ENCODE assay signal across 22 cellular contexts in genomic region chr10:475709-476457, GRCh38.
"Had no signal": no experiment of that assay in that cellular context is flagged by ENCODE, and none has a peak within 500 bp of the region (broad histone marks: within the 10 kb centered on the region; RNA-seq: fewer than 3 reads in every experiment).

No MANE protein-coding gene starts in this region.

- H3K9me3 ChIP-seq: esophagus squamous epithelium, gastroesophageal sphincter, mucosa of descending colon, spleen, thoracic aorta, vagina had no signal

- H3K27ac Mint-ChIP-seq: activated T-helper 1 cell treated with anti-CD3 and anti-CD28 coated beads, Interleukin-12 subunit alpha, Interleukin-12 subunit beta, Interleukin-2, Interleukin-4 antibody, amounts not matched to agents 30 ng/mL and 10 ng/mL and 1 ng/mL, durations not matched to agents 14 hours and 24 hours and 36 hours; memory B cell; type B pancreatic cell; WTC11 had no signal

- H3K27me3 Mint-ChIP-seq: type B pancreatic cell had no signal

- H3K27me3 ChIP-seq: brain microvascular endothelial cell, esophagus squamous epithelium, gastroesophageal sphincter, spleen, vagina had no signal

- H3K4me3 Mint-ChIP-seq: activated T-helper 1 cell treated with anti-CD3 and anti-CD28 coated beads, Interleukin-12 subunit alpha, Interleukin-12 subunit beta, Interleukin-2, Interleukin-4 antibody, amounts not matched to agents 30 ng/mL and 10 ng/mL and 1 ng/mL, durations not matched to agents 14 hours and 24 hours and 36 hours; memory B cell; type B pancreatic cell; WTC11 had no signal

- H3K4me3 ChIP-seq: esophagus squamous epithelium, gastroesophageal sphincter, mucosa of descending colon, spleen, thoracic aorta, vagina had no signal

- DNase-seq: activated CD4-positive, alpha-beta T cell treated with anti-CD3 and anti-CD28 coated beads, Interleukin-2, amount 50 U/mL, for 4 hours; activated gamma-delta T cell; activated naive CD4-positive, alpha-beta T cell treated with anti-CD3 and anti-CD28 coated beads, Interleukin-2, amount 50 U/mL, for 16 hours; brain microvascular endothelial cell; caudate nucleus; effector memory CD4-positive, alpha-beta T cell; esophagus squamous epithelium; hypothalamus; left cardiac atrium; mucosa of descending colon; occipital lobe; spleen; stimulated activated CD4-positive, alpha-beta T cell treated with anti-CD3 and anti-CD28 coated beads, Interleukin-4, amount 100 ng/mL, for 1 hour; stimulated activated naive CD4-positive, alpha-beta T cell; T-helper 1 cell had no signal

- ATAC-seq: gastroesophageal sphincter, left cardiac atrium, mucosa of descending colon, WTC11 had no signal

- H3K27ac ChIP-seq: brain microvascular endothelial cell, esophagus squamous epithelium, thoracic aorta, vagina had no signal
